ENCODE assay signal across 1 cellular context in the genomic region with DNA sequence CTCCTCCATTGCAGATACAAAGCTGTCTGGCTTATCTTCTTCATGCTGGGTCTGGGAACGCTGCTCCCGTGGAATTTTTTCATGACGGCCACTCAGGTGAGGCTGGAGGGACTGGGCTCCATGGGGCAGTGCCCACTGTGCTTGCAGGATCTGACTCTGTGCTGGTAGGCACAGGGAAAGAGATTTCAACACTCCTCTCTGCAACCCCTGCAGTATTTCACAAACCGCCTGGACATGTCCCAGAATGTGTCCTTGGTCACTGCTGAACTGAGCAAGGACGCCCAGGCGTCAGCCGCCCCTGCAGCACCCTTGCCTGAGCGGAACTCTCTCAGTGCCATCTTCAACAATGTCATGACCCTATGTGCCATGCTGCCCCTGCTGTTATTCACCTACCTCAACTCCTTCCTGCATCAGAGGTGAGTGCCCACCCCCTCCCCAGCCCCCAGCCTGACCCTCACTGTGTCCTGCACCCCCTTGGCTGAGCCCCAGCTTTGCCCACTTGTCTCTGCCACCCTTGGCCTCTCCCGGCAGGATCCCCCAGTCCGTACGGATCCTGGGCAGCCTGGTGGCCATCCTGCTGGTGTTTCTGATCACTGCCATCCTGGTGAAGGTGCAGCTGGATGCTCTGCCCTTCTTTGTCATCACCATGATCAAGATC.
TF ChIP-seq lines count a peak whose summit lies in the region.

No MANE protein-coding gene starts in this region.

TF ChIP-seq in HepG2, 621 proteins besides CTCF, POLR2A, EP300 and RAD21:
- TF ChIP-seq MXD4 (CRISPR knock-in tag; IDR thresholded peaks at IDR 0.05) (no peak), CEBPB (IDR thresholded peaks at IDR 0.05; ENCODE audit: borderline replicate concordance, low read depth, low read length) (peak; percentile 74), MED8 (CRISPR knock-in tag; IDR thresholded peaks at IDR 0.05; ENCODE audit: insufficient replicate concordance) (peak; percentile 30), ZNF720 (CRISPR knock-in tag; IDR thresholded peaks at IDR 0.05) (no peak), ZNF224 (CRISPR knock-in tag; IDR thresholded peaks at IDR 0.05) (no peak), ZKSCAN8 (CRISPR knock-in tag; IDR thresholded peaks at IDR 0.05; ENCODE audit: borderline replicate concordance) (no peak), ZNF383 (CRISPR knock-in tag; IDR thresholded peaks at IDR 0.05; ENCODE audit: borderline replicate concordance) (no peak)
- TF ChIP-seq, protein P1, sequence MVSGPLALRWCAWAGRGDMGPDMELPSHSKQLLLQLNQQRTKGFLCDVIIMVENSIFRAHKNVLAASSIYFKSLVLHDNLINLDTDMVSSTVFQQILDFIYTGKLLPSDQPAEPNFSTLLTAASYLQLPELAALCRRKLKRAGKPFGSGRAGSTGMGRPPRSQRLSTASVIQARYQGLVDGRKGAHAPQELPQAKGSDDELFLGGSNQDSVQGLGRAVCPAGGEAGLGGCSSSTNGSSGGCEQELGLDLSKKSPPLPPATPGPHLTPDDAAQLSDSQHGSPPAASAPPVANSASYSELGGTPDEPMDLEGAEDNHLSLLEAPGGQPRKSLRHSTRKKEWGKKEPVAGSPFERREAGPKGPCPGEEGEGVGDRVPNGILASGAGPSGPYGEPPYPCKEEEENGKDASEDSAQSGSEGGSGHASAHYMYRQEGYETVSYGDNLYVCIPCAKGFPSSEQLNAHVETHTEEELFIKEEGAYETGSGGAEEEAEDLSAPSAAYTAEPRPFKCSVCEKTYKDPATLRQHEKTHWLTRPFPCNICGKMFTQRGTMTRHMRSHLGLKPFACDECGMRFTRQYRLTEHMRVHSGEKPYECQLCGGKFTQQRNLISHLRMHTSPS (CRISPR knock-in tag; IDR thresholded peaks at IDR 0.05; ENCODE audit: low read depth), result peak; percentile 50; the same call in 1 of the 2 replicates
- TF ChIP-seq, protein P2, sequence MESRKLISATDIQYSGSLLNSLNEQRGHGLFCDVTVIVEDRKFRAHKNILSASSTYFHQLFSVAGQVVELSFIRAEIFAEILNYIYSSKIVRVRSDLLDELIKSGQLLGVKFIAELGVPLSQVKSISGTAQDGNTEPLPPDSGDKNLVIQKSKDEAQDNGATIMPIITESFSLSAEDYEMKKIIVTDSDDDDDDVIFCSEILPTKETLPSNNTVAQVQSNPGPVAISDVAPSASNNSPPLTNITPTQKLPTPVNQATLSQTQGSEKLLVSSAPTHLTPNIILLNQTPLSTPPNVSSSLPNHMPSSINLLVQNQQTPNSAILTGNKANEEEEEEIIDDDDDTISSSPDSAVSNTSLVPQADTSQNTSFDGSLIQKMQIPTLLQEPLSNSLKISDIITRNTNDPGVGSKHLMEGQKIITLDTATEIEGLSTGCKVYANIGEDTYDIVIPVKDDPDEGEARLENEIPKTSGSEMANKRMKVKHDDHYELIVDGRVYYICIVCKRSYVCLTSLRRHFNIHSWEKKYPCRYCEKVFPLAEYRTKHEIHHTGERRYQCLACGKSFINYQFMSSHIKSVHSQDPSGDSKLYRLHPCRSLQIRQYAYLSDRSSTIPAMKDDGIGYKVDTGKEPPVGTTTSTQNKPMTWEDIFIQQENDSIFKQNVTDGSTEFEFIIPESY (CRISPR knock-in tag; IDR thresholded peaks at IDR 0.05), result peak; percentile 74; the same call in 1 of the 2 replicates
